In genomic region chr2:58046585-58047372, GRCh38 we compare ENCODE assay signal across 8 cellular contexts. TPM values are rescaled to one million over a fixed set of nuclear protein-coding genes. Genes with fewer than 3 reads are reported as not detected.
DNase-seq lines count a peak whose midpoint lies in the region; ATAC-seq and TF ChIP-seq lines count a peak whose summit lies in the region.

Gene VRK2 (plus strand): TSS chr2:58046806. CDS start chr2:58048832, 2,026 bp downstream.

- no peak for TF ChIP-seq CTCF in Calu3 (IDR thresholded peaks at IDR 0.05; ENCODE audit: unreplicated experiment)
- peak in 3 of 6 experiments; percentile 13 to 34 (median 17) for TF ChIP-seq CTCF in esophagus squamous epithelium (IDR thresholded peaks at IDR 0.05)

- DNase-seq in Calu3 (peak; percentile 93), OCI-M2 (lab: John Stamatoyannopoulos, UW; ENCODE audit: unreplicated experiment) (peak; percentile 31), esophagus squamous epithelium (lab: John Stamatoyannopoulos, UW) (peak; percentile 74), naive B cell (peak; percentile 88)
- peak; percentile 85 to 89 for DNase-seq in activated T-cell treated with anti-CD3 and anti-CD28 coated beads, Interleukin-2, amount 50 U/mL, for 48 hours
- peak; percentile 90 for DNase-seq in stimulated activated naive B cell treated with anti-CD40 and anti-IgM and Interleukin-4, amounts not matched to agents 10 μg/mL and 1 μg/mL and 100 μg/mL, for 72 hours

- peaks cover 28% of the 10 kb centered on the region for H3K36me3 Mint-ChIP-seq in Calu3 (ENCODE audit: insufficient read depth, unreplicated experiment)
- peaks cover 0 to 5% of the 10 kb centered on the region in 2 donors for H3K36me3 Mint-ChIP-seq in naive B cell
- peaks cover 17 to 19% of the 10 kb centered on the region in 2 donors for H3K36me3 Mint-ChIP-seq in stimulated activated naive B cell treated with anti-CD40 and anti-IgM and Interleukin-4, amounts not matched to agents 10 μg/mL and 1 μg/mL and 100 μg/mL, for 72 hours

- H3K27me3 Mint-ChIP-seq in Calu3 (ENCODE audit: unreplicated experiment): no peaks in the 10 kb centered on the region
- no peaks in the 10 kb centered on the region for H3K27me3 Mint-ChIP-seq in naive B cell
- no peaks in the 10 kb centered on the region for H3K27me3 Mint-ChIP-seq in stimulated activated naive B cell treated with anti-CD40 and anti-IgM and Interleukin-4, amounts not matched to agents 10 μg/mL and 1 μg/mL and 100 μg/mL, for 72 hours

- no peaks in the 10 kb centered on the region for H3K27me3 ChIP-seq in HUES48 (ENCODE audit: control insufficient read depth, insufficient read depth, low read length)
- no peaks in the 10 kb centered on the region for H3K27me3 ChIP-seq in esophagus squamous epithelium

- H3K27ac ChIP-seq in HUES48 (ENCODE audit: low read depth, low read length) (peak within 1 kb of the TSS; percentile 98), esophagus squamous epithelium (peak within 1 kb of the TSS; percentile 96 to 99 (median 98))

- peak within 1 kb of the TSS; percentile 84 for H3K9ac ChIP-seq in HUES48 (ENCODE audit: low read depth, low read length)

- BruUV-seq in Calu3 (replicated peaks; lab: Mats Ljungman, UMichigan): no TSS peak

- intact Hi-C loops in Calu3 (cut with micrococcal nuclease; ENCODE audit: unreplicated experiment): loop anchor here (10.0 kb wide), 1 partner anchor 188 kb away; no protein-coding TSS in a partner anchor
- intact Hi-C loops in esophagus squamous epithelium (cut with DNase I): loop anchor here (10.0 kb wide), 1 partner anchor 68 kb away; no protein-coding TSS in a partner anchor

- H3K9me3 ChIP-seq in HUES48 (ENCODE audit: control insufficient read depth, insufficient read depth, low read length) (no peaks in the 10 kb centered on the region), esophagus squamous epithelium (no peaks in the 10 kb centered on the region)

- TF ChIP-seq POLR2A in esophagus squamous epithelium (IDR thresholded peaks at IDR 0.05): peak in 3 of 4 donors; percentile 12 to 91 (median 80)

- H3K27ac Mint-ChIP-seq in Calu3 (ENCODE audit: unreplicated experiment) (peak within 1 kb of the TSS; percentile 38), naive B cell (peak within 1 kb of the TSS; percentile 81 to 97 (median 96))
- H3K27ac Mint-ChIP-seq in stimulated activated naive B cell treated with anti-CD40 and anti-IgM and Interleukin-4, amounts not matched to agents 10 μg/mL and 1 μg/mL and 100 μg/mL, for 72 hours: peak within 1 kb of the TSS; percentile 97

- H3K36me3 ChIP-seq in HUES48 (ENCODE audit: control insufficient read depth, insufficient read depth, low read length) (peaks cover 16% of the 10 kb centered on the region), esophagus squamous epithelium (peaks cover 0 to 22% (median 0%) of the 10 kb centered on the region in 3 donors)

- H3K4me3 ChIP-seq in HUES48 (ENCODE audit: low read depth, low read length): peak within 1 kb of the TSS; percentile 70
- peak within 1 kb of the TSS; percentile 78 to 91 (median 86) for H3K4me3 ChIP-seq in esophagus squamous epithelium

- 0% methylated on average over 2 to 3 of the region's 76 CpGs for WGBS in esophagus squamous epithelium, 2 donors

- H3K4me1 Mint-ChIP-seq in Calu3 (ENCODE audit: low read depth, unreplicated experiment) (peaks cover 33% of the 10 kb centered on the region), naive B cell (peaks cover 30 to 43% (median 39%) of the 10 kb centered on the region in 3 donors)
- peaks cover 13 to 48% of the 10 kb centered on the region in 2 donors for H3K4me1 Mint-ChIP-seq in stimulated activated naive B cell treated with anti-CD40 and anti-IgM and Interleukin-4, amounts not matched to agents 10 μg/mL and 1 μg/mL and 100 μg/mL, for 72 hours

- peak within 1 kb of the TSS; percentile 94 for H3K4me3 Mint-ChIP-seq in Calu3 (ENCODE audit: low read depth, unreplicated experiment)
- peak within 1 kb of the TSS; percentile 83 to 99 (median 94) for H3K4me3 Mint-ChIP-seq in naive B cell
- H3K4me3 Mint-ChIP-seq in stimulated activated naive B cell treated with anti-CD40 and anti-IgM and Interleukin-4, amounts not matched to agents 10 μg/mL and 1 μg/mL and 100 μg/mL, for 72 hours: peak within 1 kb of the TSS; percentile 89 to 97

- H3K4me1 ChIP-seq in HUES48 (ENCODE audit: control insufficient read depth, insufficient read depth, low read length) (peaks cover 22% of the 10 kb centered on the region; the same call in 1 of the 2 replicates), esophagus squamous epithelium (peaks cover 4 to 42% (median 9%) of the 10 kb centered on the region in 3 donors)

- ATAC-seq in GM21367 (IDR thresholded peaks at IDR 0.05; ENCODE audit: unreplicated experiment): peak; percentile 89
- ATAC-seq in naive B cell (ENCODE audit: low read depth in 2 of 2): peak; percentile 89
- ATAC-seq in stimulated activated naive B cell treated with anti-CD40 and anti-IgM and Interleukin-4, amounts not matched to agents 10 μg/mL and 1 μg/mL and 100 μg/mL, for 72 hours (replicated peaks): peak; percentile 90 to 92

- H3K9me3 Mint-ChIP-seq in Calu3 (ENCODE audit: low read depth, unreplicated experiment): no peaks in the 10 kb centered on the region
- no peaks in the 10 kb centered on the region for H3K9me3 Mint-ChIP-seq in naive B cell
- no peaks in the 10 kb centered on the region for H3K9me3 Mint-ChIP-seq in stimulated activated naive B cell treated with anti-CD40 and anti-IgM and Interleukin-4, amounts not matched to agents 10 μg/mL and 1 μg/mL and 100 μg/mL, for 72 hours

- CTCF ChIA-PET in Calu3 (lab: Charles Lee): interaction anchor here (0.5 to 0.9 kb wide), 3 partner anchors 19 to 150 kb away, joined by 3 read pairs; no protein-coding TSS in a partner anchor

RNA-seq across cellular contexts. Expression of gene VRK2, which starts in this region (rescaled TPM):
- total RNA-seq in Calu3 (2022) (23.4 and 25.4 TPM in 2 replicates), esophagus squamous epithelium (10 to 100 TPM; 17.9 to 33.6 (median 25.7) TPM)
- polyA plus RNA-seq in naive B cell (ENCODE audit: low read depth in 6 of 6): 10 to 100 TPM; 34.3 to 47.0 (median 41.2) TPM

Comparison
In these comparisons a context has a peak if more than half of its experiments do, and no peak if none do; other contexts are left out.
1. Peak in every context shown above with its lines: DNase-seq, ATAC-seq, H3K4me3 ChIP-seq and H3K27ac ChIP-seq.
2. DNase-seq: peak in every context shown above with its lines; median percentile 93 in Calu3; 90 in stimulated activated naive B cell treated with anti-CD40 and anti-IgM and Interleukin-4, amounts not matched to agents 10 μg/mL and 1 μg/mL and 100 μg/mL, for 72 hours; 88 in naive B cell; 87 in activated T-cell treated with anti-CD3 and anti-CD28 coated beads, Interleukin-2, amount 50 U/mL, for 48 hours; 74 in esophagus squamous epithelium; 31 in OCI-M2.
3. H3K27ac Mint-ChIP-seq: peak in every context shown above with its lines; median percentile 97 in stimulated activated naive B cell treated with anti-CD40 and anti-IgM and Interleukin-4, amounts not matched to agents 10 μg/mL and 1 μg/mL and 100 μg/mL, for 72 hours; 96 in naive B cell; 38 in Calu3.